In the genomic region with DNA sequence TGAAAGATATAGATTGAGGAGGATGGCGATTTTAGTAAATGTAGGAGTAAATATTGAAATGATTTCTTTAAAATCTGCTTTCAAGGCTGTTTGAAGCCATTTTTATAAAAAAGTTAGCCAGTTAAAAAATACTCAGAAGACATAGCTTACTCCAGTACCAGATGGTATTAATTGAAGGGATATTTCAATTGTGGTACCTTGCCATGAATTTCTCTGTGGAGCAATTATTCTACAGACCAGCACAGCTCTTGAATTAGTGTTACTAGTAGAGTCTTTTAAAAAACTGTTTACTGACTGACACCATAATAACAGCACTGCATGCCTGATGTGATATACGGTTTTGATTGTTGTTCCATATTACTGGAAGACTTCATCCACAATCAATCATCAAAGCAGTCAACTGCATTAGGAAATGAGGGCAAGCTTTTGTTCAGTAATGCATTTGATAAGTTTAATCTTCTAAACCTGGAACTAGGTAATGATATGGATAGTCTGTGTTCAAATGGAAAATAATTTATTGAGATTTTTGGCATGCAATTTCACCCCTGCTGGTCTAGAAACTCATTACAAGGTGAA, we compare ENCODE assay signal across 18 cellular contexts.
A peak's percentile ranks its signal among the peaks of the same experiment; 100 is the strongest.
DNase-seq lines count a peak whose midpoint lies in the region; ATAC-seq and TF ChIP-seq lines count a peak whose summit lies in the region.
"Had no signal": no experiment of that assay in that cellular context is flagged by ENCODE, and none has a peak within 500 bp of the region (broad histone marks: within the 10 kb centered on the region; RNA-seq: fewer than 3 reads in every experiment).

No MANE protein-coding gene starts in this region.

- POLR2A ChIA-PET in MCF 10A (lab: Yijun Ruan, JAX): no interaction called here

- H3K4me3 ChIP-seq in breast epithelium: no peak overlapping the region
- H3K4me3 ChIP-seq in endodermal cell (ENCODE audit: low read length): no peak overlapping the region
- H3K4me3 ChIP-seq: BLaER1, SK-N-MC had no signal

- BruUV-seq in MCF 10A (replicated peaks; lab: Mats Ljungman, UMichigan): no TSS peak

- H3K27me3 ChIP-seq in breast epithelium: no peaks in the 10 kb centered on the region
- H3K27me3 ChIP-seq in endodermal cell (ENCODE audit: control insufficient read depth, insufficient read depth, low read length, poor library complexity, severe bottlenecking): peaks cover 77% of the 10 kb centered on the region
- H3K27me3 ChIP-seq in foreskin keratinocyte: peaks cover 28% of the 10 kb centered on the region
- H3K27me3 ChIP-seq: BLaER1 had no signal

- H3K27me3 Mint-ChIP-seq in MCF 10A (ENCODE audit: insufficient read depth, unreplicated experiment) (peaks cover 30% of the 10 kb centered on the region), endodermal cell (ENCODE audit: insufficient read depth) (peaks cover 81% of the 10 kb centered on the region), T-helper 17 cell (peaks cover 16% of the 10 kb centered on the region)

- ATAC-seq in foreskin keratinocyte: no peak
- ATAC-seq in T-helper 17 cell: no peak

- H3K4me1 ChIP-seq in breast epithelium: no peaks in the 10 kb centered on the region
- no peaks in the 10 kb centered on the region for H3K4me1 ChIP-seq in endodermal cell (ENCODE audit: control insufficient read depth, insufficient read depth, low read length)
- H3K4me1 ChIP-seq in foreskin keratinocyte: no peaks in the 10 kb centered on the region
- H3K4me1 ChIP-seq: BLaER1 had no signal

- H3K9ac ChIP-seq in endodermal cell (ENCODE audit: extremely low read depth, low read length, poor library complexity, severe bottlenecking): no peak overlapping the region
- H3K9ac ChIP-seq: BLaER1 had no signal

- no peaks in the 10 kb centered on the region for H3K9me3 Mint-ChIP-seq in MCF 10A (ENCODE audit: unreplicated experiment)
- H3K9me3 Mint-ChIP-seq in endodermal cell: no peaks in the 10 kb centered on the region
- H3K9me3 Mint-ChIP-seq: CD4-positive, CD25-positive, alpha-beta regulatory T cell had no signal

- peak; percentile 13 for TF ChIP-seq CTCF in MCF 10A (IDR thresholded peaks at IDR 0.05; ENCODE audit: unreplicated experiment)
- TF ChIP-seq CTCF in breast epithelium (IDR thresholded peaks at IDR 0.05): no peak
- peak; percentile 50 for TF ChIP-seq CTCF in endodermal cell (conservative IDR thresholded peaks at IDR 0.05)
- TF ChIP-seq CTCF in foreskin keratinocyte (conservative IDR thresholded peaks at IDR 0.05): peak; percentile 9

- DNase-seq in MCF 10A (ENCODE audit: unreplicated experiment) (no peak), breast epithelium (ENCODE audit: low spot score in 2 of 2) (no peak), endodermal cell (no peak), foreskin keratinocyte (no peak), T-helper 17 cell (no peak), NCI-H146 (lab: John Stamatoyannopoulos, UW) (no peak), NCI-H2107 treated with DMSO at 0.1 percent for 48 hours (lab: John Stamatoyannopoulos, UW; ENCODE audit: unreplicated experiment) (no peak), NCI-H82 treated with DMSO at 0.1 percent for 48 hours (lab: John Stamatoyannopoulos, UW; ENCODE audit: unreplicated experiment) (no peak)
- DNase-seq: ACHN; CD4-positive, CD25-positive, alpha-beta regulatory T cell; NCI-H1092 treated with DMSO at 0.1 percent for 48 hours; NCI-H2029; NCI-H446 treated with DMSO at 0.1 percent for 48 hours; NCI-H526; SIG-M5 had no signal

- H3K36me3 ChIP-seq in breast epithelium (no peaks in the 10 kb centered on the region), endodermal cell (ENCODE audit: control insufficient read depth, insufficient read depth, low read length) (no peaks in the 10 kb centered on the region)
- H3K36me3 ChIP-seq: BLaER1 had no signal

- H3K4me3 Mint-ChIP-seq in MCF 10A (ENCODE audit: unreplicated experiment) (no peak overlapping the region), endodermal cell (no peak overlapping the region), T-helper 17 cell (no peak overlapping the region)
- H3K4me3 Mint-ChIP-seq: CD4-positive, CD25-positive, alpha-beta regulatory T cell had no signal

- TF ChIP-seq POLR2A in breast epithelium (IDR thresholded peaks at IDR 0.05): no peak

- intact Hi-C loops in MCF 10A (cut with micrococcal nuclease) (no loop called here), breast epithelium (cut with DNase I; ENCODE audit: low total_unique reads) (loop anchor here (10.0 kb wide), 1 partner anchor 1343 kb away; no protein-coding TSS in a partner anchor)

- H3K9me3 ChIP-seq in breast epithelium: no peaks in the 10 kb centered on the region
- no peaks in the 10 kb centered on the region for H3K9me3 ChIP-seq in endodermal cell (ENCODE audit: control insufficient read depth, low read length)
- no peaks in the 10 kb centered on the region for H3K9me3 ChIP-seq in T-helper 17 cell (ENCODE audit: control insufficient read depth, low read length, poor library complexity, severe bottlenecking)
- H3K9me3 ChIP-seq: BLaER1 had no signal

- H3K4me1 Mint-ChIP-seq in MCF 10A (ENCODE audit: insufficient read depth, unreplicated experiment) (no peaks in the 10 kb centered on the region), endodermal cell (no peaks in the 10 kb centered on the region), T-helper 17 cell (no peaks in the 10 kb centered on the region)
- H3K4me1 Mint-ChIP-seq: CD4-positive, CD25-positive, alpha-beta regulatory T cell had no signal

- no peaks in the 10 kb centered on the region for H3K36me3 Mint-ChIP-seq in MCF 10A (ENCODE audit: insufficient read depth, unreplicated experiment)
- no peaks in the 10 kb centered on the region for H3K36me3 Mint-ChIP-seq in endodermal cell (ENCODE audit: low read depth)
- H3K36me3 Mint-ChIP-seq in T-helper 17 cell (ENCODE audit: low read depth): no peaks in the 10 kb centered on the region
- H3K36me3 Mint-ChIP-seq: CD4-positive, CD25-positive, alpha-beta regulatory T cell had no signal

- no peak overlapping the region for H3K27ac Mint-ChIP-seq in MCF 10A (ENCODE audit: low read depth, unreplicated experiment)
- H3K27ac Mint-ChIP-seq in endodermal cell: no peak overlapping the region
- H3K27ac Mint-ChIP-seq in T-helper 17 cell: no peak overlapping the region
- H3K27ac Mint-ChIP-seq: CD4-positive, CD25-positive, alpha-beta regulatory T cell had no signal

- WGBS in endodermal cell (ENCODE audit: insufficient coverage in 1 of 2, insufficient read length in 1 of 2), 2 experiments: 92 to 95% methylated on average over 2 of the region's 2 CpGs

- CTCF ChIA-PET in MCF 10A (lab: Yijun Ruan, JAX): interaction anchor here (0.9 kb wide), 1 partner anchor 9 kb away, joined by 3 read pairs; no protein-coding TSS in a partner anchor

- H3K27ac ChIP-seq in breast epithelium (no peak overlapping the region), endodermal cell (ENCODE audit: low read depth, low read length) (no peak overlapping the region), foreskin keratinocyte (no peak overlapping the region)
- H3K27ac ChIP-seq: 22Rv1, BLaER1, SK-N-MC had no signal

Comparison
In these comparisons a context has a peak if more than half of its experiments do, and no peak if none do; other contexts are left out.
1. CTCF ChIP-seq: peak in MCF 10A (single experiment), endodermal cell (single experiment) and foreskin keratinocyte (single experiment); none in breast epithelium (0 of 3).